In the genomic region with DNA sequence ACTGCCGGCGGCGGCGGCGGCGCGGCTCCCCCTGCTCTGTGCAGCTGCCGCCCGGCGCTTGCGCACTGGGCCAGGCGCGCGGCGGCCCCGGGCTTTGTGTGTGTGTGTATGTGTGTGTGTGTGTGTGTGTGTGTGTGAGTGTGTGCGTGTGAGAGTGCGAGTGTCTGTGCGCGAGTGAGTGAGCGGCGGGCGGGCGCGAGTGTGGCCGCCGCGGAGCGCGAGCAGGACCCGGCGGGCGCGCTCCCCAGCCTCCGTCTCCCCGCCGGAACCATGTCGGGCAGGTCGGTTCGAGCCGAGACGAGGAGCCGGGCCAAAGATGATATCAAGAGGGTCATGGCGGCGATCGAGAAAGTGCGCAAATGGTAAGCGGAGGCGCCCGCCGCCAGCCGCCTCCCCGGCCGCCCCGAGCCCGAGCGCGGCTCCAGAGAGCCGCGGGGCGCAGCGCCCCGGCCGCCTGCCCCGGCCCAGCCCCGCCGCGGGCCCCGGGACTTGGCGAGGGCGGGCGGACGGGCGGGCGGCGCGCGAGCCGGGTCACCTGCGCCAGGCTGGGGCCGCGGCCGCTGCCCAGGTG, we compare ENCODE assay signal across 1 cellular context.
TF ChIP-seq lines count a peak whose summit lies in the region.

TSS of gene BCL7A (plus strand) at position 63 of the 571 bp plus-strand sequence. CDS start at position 271, 208 bp downstream.

TF ChIP-seq in H1, 55 proteins besides CTCF, POLR2A, EP300 and RAD21 (continued from another document):
- no peak for TF ChIP-seq GTF2F1 (IDR thresholded peaks at IDR 0.05; ENCODE audit: borderline replicate concordance, low read depth, low read length)
- no peak for TF ChIP-seq JUND (IDR thresholded peaks at IDR 0.05; ENCODE audit: low read length)
- no peak for TF ChIP-seq TEAD4 (IDR thresholded peaks at IDR 0.05; ENCODE audit: low read depth, low read length)
- no peak for TF ChIP-seq ZNF274 (IDR thresholded peaks at IDR 0.05; ENCODE audit: borderline replicate concordance, extremely low read depth, low read length)
- no peak for TF ChIP-seq CBX5 (IDR thresholded peaks at IDR 0.05; ENCODE audit: low read depth, low read length)
- no peak for TF ChIP-seq EZH2 (IDR thresholded peaks at IDR 0.05; ENCODE audit: low read depth, low read length, severe bottlenecking)
- TF ChIP-seq CBX8 (IDR thresholded peaks at IDR 0.05; ENCODE audit: borderline replicate concordance, low read depth, low read length) = no peak
- no peak for TF ChIP-seq SIRT6 (IDR thresholded peaks at IDR 0.05; ENCODE audit: low read length)
- no peak for TF ChIP-seq USF2 (IDR thresholded peaks at IDR 0.05; ENCODE audit: low read length)
- no peak for TF ChIP-seq HDAC2 (IDR thresholded peaks at IDR 0.05; ENCODE audit: borderline replicate concordance in 1 of 2, low read depth in 2 of 2, low read length in 2 of 2)
- TF ChIP-seq NRF1 (IDR thresholded peaks at IDR 0.05; ENCODE audit: low read depth, low read length) = peak; percentile 42; the same call in 1 of the 2 replicates
- no peak for TF ChIP-seq FOSL1 (IDR thresholded peaks at IDR 0.05; ENCODE audit: insufficient read depth, low read depth, low read length)
- TF ChIP-seq MAFK (IDR thresholded peaks at IDR 0.05; ENCODE audit: low read depth, low read length) = no peak
- TF ChIP-seq KDM4A (IDR thresholded peaks at IDR 0.05; ENCODE audit: low read depth, low read length, severe bottlenecking) = peak; percentile 81
- no peak for TF ChIP-seq RNF2 (IDR thresholded peaks at IDR 0.05; ENCODE audit: borderline replicate concordance, low read depth, low read length, missing control alignments, poor library complexity, severe bottlenecking)
- TF ChIP-seq SUZ12 (IDR thresholded peaks at IDR 0.05; ENCODE audit: low read length) = no peak
- peak; percentile 58; the same call in 1 of the 2 replicates for TF ChIP-seq PHF8 (conservative IDR thresholded peaks at IDR 0.05; ENCODE audit: low read depth, low read length)
- no peak for TF ChIP-seq SP1 (IDR thresholded peaks at IDR 0.05; ENCODE audit: low read depth, low read length)
- TF ChIP-seq TBP (IDR thresholded peaks at IDR 0.05; ENCODE audit: low read depth, low read length) = no peak
- no peak for TF ChIP-seq HDAC6 (IDR thresholded peaks at IDR 0.05; ENCODE audit: low read depth, low read length)
- peak; percentile 39 for TF ChIP-seq TAF7 (optimal IDR thresholded peaks at IDR 0.05; ENCODE audit: borderline replicate concordance, low read depth, low read length)
- no peak for TF ChIP-seq NANOG (IDR thresholded peaks at IDR 0.05; ENCODE audit: insufficient read depth, low read depth, low read length, poor library complexity, severe bottlenecking)
- TF ChIP-seq ATF2 (IDR thresholded peaks at IDR 0.05; ENCODE audit: low read length) = no peak
- no peak for TF ChIP-seq JUN (IDR thresholded peaks at IDR 0.05; ENCODE audit: low read depth, low read length)
- no peak for TF ChIP-seq CHD1 (IDR thresholded peaks at IDR 0.05; ENCODE audit: low read depth, low read length)
- TF ChIP-seq RXRA (IDR thresholded peaks at IDR 0.05; ENCODE audit: insufficient read depth, low read depth, low read length) = no peak
- TF ChIP-seq, protein P1, sequence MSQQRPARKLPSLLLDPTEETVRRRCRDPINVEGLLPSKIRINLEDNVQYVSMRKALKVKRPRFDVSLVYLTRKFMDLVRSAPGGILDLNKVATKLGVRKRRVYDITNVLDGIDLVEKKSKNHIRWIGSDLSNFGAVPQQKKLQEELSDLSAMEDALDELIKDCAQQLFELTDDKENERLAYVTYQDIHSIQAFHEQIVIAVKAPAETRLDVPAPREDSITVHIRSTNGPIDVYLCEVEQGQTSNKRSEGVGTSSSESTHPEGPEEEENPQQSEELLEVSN (IDR thresholded peaks at IDR 0.05) = no peak
- TF ChIP-seq CEBPB (IDR thresholded peaks at IDR 0.05; ENCODE audit: low read depth, low read length) = no peak
- TF ChIP-seq SP4 (IDR thresholded peaks at IDR 0.05; ENCODE audit: low read length) = no peak
- TF ChIP-seq SRF (IDR thresholded peaks at IDR 0.05; ENCODE audit: low read depth, low read length) = no peak
- no peak for TF ChIP-seq TCF12 (IDR thresholded peaks at IDR 0.05; ENCODE audit: low read depth, low read length)
- no peak for TF ChIP-seq SIX5 (IDR thresholded peaks at IDR 0.05; ENCODE audit: low read depth, low read length)
- TF ChIP-seq MAX (IDR thresholded peaks at IDR 0.05) = no peak
- peak; percentile 32 for TF ChIP-seq ASH2L (IDR thresholded peaks at IDR 0.05; ENCODE audit: low read length)
- TF ChIP-seq YY1 (IDR thresholded peaks at IDR 0.05; ENCODE audit: low read depth, low read length) = 0 out of 2 replicates have a peak, but pooled peaks have one; percentile 7
- peak; percentile 49 for TF ChIP-seq TAF1 (IDR thresholded peaks at IDR 0.05; ENCODE audit: low read depth, low read length)
- no peak for TF ChIP-seq EGR1 (IDR thresholded peaks at IDR 0.05; ENCODE audit: borderline replicate concordance, low read depth, low read length)
- TF ChIP-seq BCL11A (IDR thresholded peaks at IDR 0.05; ENCODE audit: low read depth in 2 of 2, low read length in 2 of 2) = no peak
- no peak for TF ChIP-seq POLR2AphosphoS5 (IDR thresholded peaks at IDR 0.05; ENCODE audit: low read depth, low read length)
- TF ChIP-seq KDM1A (IDR thresholded peaks at IDR 0.05; ENCODE audit: borderline replicate concordance, low read length) = no peak
- TF ChIP-seq BRCA1 (IDR thresholded peaks at IDR 0.05; ENCODE audit: low read depth, low read length) = no peak
- no peak for TF ChIP-seq GABPA (IDR thresholded peaks at IDR 0.05; ENCODE audit: borderline replicate concordance, insufficient read depth, low read length)
- TF ChIP-seq BACH1 (IDR thresholded peaks at IDR 0.05; ENCODE audit: low read length) = no peak
